Comparison of ENCODE assay signal across 23 cellular contexts in genomic region chr7:95675016-95675415, GRCh38.
"Had no signal": no experiment of that assay in that cellular context is flagged by ENCODE, and none has a peak within 500 bp of the region (broad histone marks: within the 10 kb centered on the region; RNA-seq: fewer than 3 reads in every experiment).

No MANE protein-coding gene starts in this region.

- DNase-seq: Kasumi-1, MV-4-11, NCI-H1048, NCI-H1105, NCI-H1436 treated with DMSO at 0.1 percent for 48 hours, NCI-H1694, NCI-H1930, NCI-H2081, NCI-H2107, NCI-H226, NCI-H446, NCI-H510A, NCI-H524 treated with DMSO at 0.1 percent for 48 hours, NCI-H69, NCI-H774, SHP77, T-helper 1 cell had no signal

- H3K4me3 Mint-ChIP-seq: IgD-negative memory B cell had no signal

- H3K4me2 ChIP-seq: KMS-11 had no signal

- H3K9me3 Mint-ChIP-seq: IgD-negative memory B cell had no signal

- H3K9ac ChIP-seq: KMS-11 had no signal

- H3K27ac ChIP-seq: KMS-11, RWPE1 had no signal

- H3K27ac Mint-ChIP-seq: IgD-negative memory B cell had no signal

- H3K4me3 ChIP-seq: K562 had no signal

- H3K36me3 Mint-ChIP-seq: IgD-negative memory B cell had no signal

- ATAC-seq: K562, Panc1, SK-N-SH treated with all-trans-retinoic acid at 6 μM for 48 hours had no signal

- H3K27me3 Mint-ChIP-seq: IgD-negative memory B cell had no signal
